ENCODE assay signal across 8 cellular contexts in the genomic region with DNA sequence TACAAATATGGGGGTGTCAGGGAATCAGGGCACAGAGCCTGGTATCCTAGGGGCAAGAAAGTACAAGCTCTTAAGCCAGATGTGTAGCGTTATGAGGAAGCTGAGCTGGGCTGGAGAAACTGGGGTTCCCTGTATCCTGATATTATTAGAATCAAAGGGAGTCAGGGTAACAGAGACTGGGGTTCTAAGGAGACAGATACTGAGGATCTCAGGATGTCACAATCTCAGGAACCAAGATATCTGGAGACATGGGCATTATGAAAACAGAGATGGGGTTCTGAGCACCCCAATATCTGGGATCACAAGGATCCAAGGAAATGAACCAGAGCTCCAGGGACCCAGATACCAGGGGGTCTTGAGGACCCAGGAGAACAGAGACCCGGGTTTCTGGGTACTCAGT. TPM values are rescaled to one million over a fixed set of nuclear protein-coding genes. Genes with fewer than 3 reads are reported as not detected.
DNase-seq lines count a peak whose midpoint lies in the region; ATAC-seq and TF ChIP-seq lines count a peak whose summit lies in the region.

No MANE protein-coding gene starts in this region.

- peak overlapping the region; percentile 74 for H3K4me3 ChIP-seq in kidney epithelial cell (ENCODE audit: low read depth, low read length)

- no peaks in the 10 kb centered on the region for H3K9me3 Mint-ChIP-seq in T-helper 1 cell treated with Interleukin-12 subunit alpha and Interleukin-12 subunit beta and Interleukin-4 antibody, amounts not matched to agents 30 μg/mL and 1 μg/mL, for 36 hours
- no peaks in the 10 kb centered on the region for H3K9me3 Mint-ChIP-seq in activated naive CD8-positive, alpha-beta T cell treated with anti-CD3 and anti-CD28 coated beads, Interleukin-2, amount 50 U/mL, for 24 hours

- no peaks in the 10 kb centered on the region for H3K27me3 ChIP-seq in kidney epithelial cell (ENCODE audit: control insufficient read depth, insufficient read depth, low read length)

- H3K27me3 Mint-ChIP-seq in T-helper 1 cell treated with Interleukin-12 subunit alpha and Interleukin-12 subunit beta and Interleukin-4 antibody, amounts not matched to agents 30 μg/mL and 1 μg/mL, for 36 hours (ENCODE audit: low read depth) = no peaks in the 10 kb centered on the region
- H3K27me3 Mint-ChIP-seq in activated naive CD8-positive, alpha-beta T cell treated with anti-CD3 and anti-CD28 coated beads, Interleukin-2, amount 50 U/mL, for 24 hours = peaks cover 6% of the 10 kb centered on the region

- H3K27ac Mint-ChIP-seq in T-helper 1 cell treated with Interleukin-12 subunit alpha and Interleukin-12 subunit beta and Interleukin-4 antibody, amounts not matched to agents 30 μg/mL and 1 μg/mL, for 36 hours = peak overlapping the region; percentile 88
- peak overlapping the region; percentile 59 for H3K27ac Mint-ChIP-seq in activated naive CD8-positive, alpha-beta T cell treated with anti-CD3 and anti-CD28 coated beads, Interleukin-2, amount 50 U/mL, for 24 hours

- TF ChIP-seq CTCF in kidney epithelial cell (IDR thresholded peaks at IDR 0.05; ENCODE audit: insufficient read depth, low read length, poor library complexity, severe bottlenecking) = no peak

- ATAC-seq in activated naive CD8-positive, alpha-beta T cell treated with anti-CD3 and anti-CD28 coated beads, Interleukin-2, amount 50 U/mL, for 24 hours = no peak
- ATAC-seq in HG02798 (IDR thresholded peaks at IDR 0.05; ENCODE audit: poor library complexity, unreplicated experiment) (no peak), HG03460 (IDR thresholded peaks at IDR 0.05; ENCODE audit: unreplicated experiment) (no peak)

- peaks cover 54% of the 10 kb centered on the region for H3K4me1 Mint-ChIP-seq in T-helper 1 cell treated with Interleukin-12 subunit alpha and Interleukin-12 subunit beta and Interleukin-4 antibody, amounts not matched to agents 30 μg/mL and 1 μg/mL, for 36 hours (ENCODE audit: low read depth)
- peaks cover 69% of the 10 kb centered on the region for H3K4me1 Mint-ChIP-seq in activated naive CD8-positive, alpha-beta T cell treated with anti-CD3 and anti-CD28 coated beads, Interleukin-2, amount 50 U/mL, for 24 hours

- peaks cover 1% of the 10 kb centered on the region for H3K36me3 ChIP-seq in kidney epithelial cell (ENCODE audit: control insufficient read depth, insufficient read depth, low read length)

- H3K36me3 Mint-ChIP-seq in T-helper 1 cell treated with Interleukin-12 subunit alpha and Interleukin-12 subunit beta and Interleukin-4 antibody, amounts not matched to agents 30 μg/mL and 1 μg/mL, for 36 hours (ENCODE audit: low read depth) = peaks cover 48% of the 10 kb centered on the region
- peaks cover 17% of the 10 kb centered on the region for H3K36me3 Mint-ChIP-seq in activated naive CD8-positive, alpha-beta T cell treated with anti-CD3 and anti-CD28 coated beads, Interleukin-2, amount 50 U/mL, for 24 hours (ENCODE audit: low read depth)

- in situ Hi-C loops in G401 (cut with HindIII; ENCODE audit: low sequenced_read_pairs) = no loop called here

- DNase-seq in T-helper 1 cell (no peak), kidney epithelial cell (ENCODE audit: low read depth) (no peak), substantia nigra (lab: John Stamatoyannopoulos, UW) (no peak), G401 (ENCODE audit: low spot score) (no peak)
- DNase-seq in activated naive CD8-positive, alpha-beta T cell treated with anti-CD3 and anti-CD28 coated beads, Interleukin-2, amount 50 U/mL, for 24 hours = no peak

- peak overlapping the region; percentile 97 for H3K4me3 Mint-ChIP-seq in T-helper 1 cell treated with Interleukin-12 subunit alpha and Interleukin-12 subunit beta and Interleukin-4 antibody, amounts not matched to agents 30 μg/mL and 1 μg/mL, for 36 hours
- peak overlapping the region; percentile 79 for H3K4me3 Mint-ChIP-seq in activated naive CD8-positive, alpha-beta T cell treated with anti-CD3 and anti-CD28 coated beads, Interleukin-2, amount 50 U/mL, for 24 hours

- H3K27ac ChIP-seq in substantia nigra (ENCODE audit: low read depth, low read length, poor library complexity, severe bottlenecking) = peak overlapping the region; percentile 55

RNA-seq across cellular contexts. Expression of a gene that starts 0.8 kb away (rescaled TPM):
- total RNA-seq in kidney epithelial cell = 16.2 and 19.1 TPM in 2 replicates
- 6.6 and 9.1 TPM in 2 replicates for total RNA-seq in G401 (2014; rRNA removed; shearing (Covaris generic))

RNA-seq across cellular contexts. Expression of a gene that starts 28.4 kb away (rescaled TPM):
- 8.8 and 9.9 TPM in 2 replicates for total RNA-seq in kidney epithelial cell
- total RNA-seq in G401 (2014; rRNA removed; shearing (Covaris generic)) = not detected in 2 replicates

RNA-seq across cellular contexts. Expression of a gene that starts 50.4 kb away (rescaled TPM):
- not detected in 2 replicates for total RNA-seq in kidney epithelial cell
- total RNA-seq in G401 (2014; rRNA removed; shearing (Covaris generic)) = not detected in 2 replicates

RNA-seq across cellular contexts. Expression of a gene that starts 59.6 kb away (rescaled TPM):
- total RNA-seq in kidney epithelial cell = 27.6 and 29.6 TPM in 2 replicates
- total RNA-seq in G401 (2014; rRNA removed; shearing (Covaris generic)) = 28.5 and 28.9 TPM in 2 replicates
